In the genomic region with DNA sequence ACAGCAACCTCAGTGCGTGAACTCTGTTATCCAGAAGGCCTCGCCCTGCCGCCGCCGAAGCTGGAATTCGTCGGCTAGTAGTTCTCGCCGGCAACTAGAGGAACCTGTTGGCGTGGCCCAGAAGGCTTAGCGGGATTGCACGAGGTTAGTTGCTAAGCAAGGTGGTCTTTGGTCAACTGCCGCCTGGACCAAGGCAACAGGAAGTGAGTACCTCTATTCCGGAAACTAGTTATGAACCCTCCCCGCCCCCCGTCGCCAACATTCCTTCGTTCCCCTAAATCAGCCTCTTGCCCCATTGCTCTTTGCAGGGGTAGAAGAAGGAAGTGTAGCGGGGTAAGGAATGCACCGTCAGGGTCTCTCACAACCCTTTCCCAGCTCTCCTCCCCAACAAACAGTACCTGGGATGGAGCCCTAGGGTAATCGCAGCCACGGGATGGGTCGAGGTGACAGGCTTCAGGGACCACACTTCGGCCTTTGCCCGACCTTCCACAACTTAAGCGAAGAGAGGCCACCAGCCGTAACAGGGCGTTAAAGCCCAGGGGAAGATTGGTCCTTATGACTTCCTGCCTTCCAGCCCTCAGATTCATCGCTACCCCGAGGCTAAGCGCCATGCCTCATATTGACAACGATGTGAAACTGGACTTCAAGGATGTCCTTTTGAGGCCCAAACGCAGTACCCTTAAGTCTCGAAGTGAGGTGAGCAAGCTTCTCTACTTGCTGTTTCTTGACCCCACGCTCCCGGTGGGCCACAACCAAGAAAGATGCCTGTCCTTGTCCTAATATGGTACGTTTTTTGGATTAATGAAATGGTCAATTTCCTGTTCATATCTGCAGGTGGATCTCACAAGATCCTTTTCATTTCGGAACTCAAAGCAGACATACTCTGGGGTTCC, we compare ENCODE assay signal across 8 cellular contexts. TPM values are rescaled to one million over a fixed set of nuclear protein-coding genes. Genes with fewer than 3 reads are reported as not detected.
DNase-seq lines count a peak whose midpoint lies in the region; ATAC-seq and TF ChIP-seq lines count a peak whose summit lies in the region.

A gene (plus strand): TSS at position 285 of the 893 bp plus-strand sequence. CDS start 325 bp downstream, at position 610.

- H3K27me3 ChIP-seq in naive thymus-derived CD4-positive, alpha-beta T cell (ENCODE audit: control insufficient read depth in 2 of 2, insufficient read depth in 2 of 2, low read length in 2 of 2): no peaks in the 10 kb centered on the region

- peak within 1 kb of the TSS; percentile 89 for H3K27ac ChIP-seq in naive thymus-derived CD4-positive, alpha-beta T cell (ENCODE audit: low read depth, low read length)

- H3K9me3 Mint-ChIP-seq in naive thymus-derived CD4-positive, alpha-beta T cell: no peaks in the 10 kb centered on the region

- CTCF ChIA-PET in GM10248 (lab: Yijun Ruan, JAX): interaction anchor here (0.8 to 7.5 kb wide), 6 partner anchors 9 to 75 kb away, joined by 3 to 56 read pairs (median 10); a partner anchor contains a TSS
- CTCF ChIA-PET in naive thymus-derived CD4-positive, alpha-beta T cell (lab: Charles Lee): interaction anchor here (1.1 to 1.8 kb wide), 3 partner anchors 9 to 18 kb away, joined by 3 to 6 read pairs (median 3); a partner anchor contains a TSS

- peaks cover 37 to 81% (median 65%) of the 10 kb centered on the region in 7 donors for H3K4me1 Mint-ChIP-seq in naive thymus-derived CD4-positive, alpha-beta T cell

- H3K27ac Mint-ChIP-seq in naive thymus-derived CD4-positive, alpha-beta T cell: peak within 1 kb of the TSS; percentile 89 to 98 (median 93)

- ATAC-seq in GM19467 (IDR thresholded peaks at IDR 0.05; ENCODE audit: unreplicated experiment) (peak; percentile 38), HG03460 (IDR thresholded peaks at IDR 0.05; ENCODE audit: unreplicated experiment) (peak; percentile 62)
- ATAC-seq in naive thymus-derived CD4-positive, alpha-beta T cell: peak; percentile 30

- H3K36me3 Mint-ChIP-seq in naive thymus-derived CD4-positive, alpha-beta T cell: peaks cover 7 to 30% (median 25%) of the 10 kb centered on the region in 5 donors

- H3K4me3 ChIP-seq in naive thymus-derived CD4-positive, alpha-beta T cell (ENCODE audit: low read length): peak within 1 kb of the TSS; percentile 99

- intact Hi-C loops in naive thymus-derived CD4-positive, alpha-beta T cell (cut with micrococcal nuclease): loop anchor here (1.0 to 2.0 kb wide), 14 partner anchors 9 to 218 kb away; a partner anchor contains a TSS

- DNase-seq in GM10248 (ENCODE audit: extremely low spot score) (peak; percentile 70), SW480 (ENCODE audit: low spot score) (peak; percentile 18), erythroblast (lab: John Stamatoyannopoulos, UW) (peak in 1 of 2 experiments; percentile 54), NOMO-1 treated with DMSO at 0.1 percent for 48 hours (lab: John Stamatoyannopoulos, UW; ENCODE audit: unreplicated experiment) (no peak), ACHN (no peak)
- peak in 1 of 9 donors; percentile 33 for DNase-seq in naive thymus-derived CD4-positive, alpha-beta T cell

- POLR2A ChIA-PET in GM10248 (lab: Yijun Ruan, JAX): interaction anchor here (1.2 kb wide), 1 partner anchor 9 kb away, joined by 4 read pairs; a partner anchor contains a TSS
- POLR2A ChIA-PET in naive thymus-derived CD4-positive, alpha-beta T cell (lab: Charles Lee): interaction anchor here (0.9 to 3.2 kb wide), 14 partner anchors 9 to 198 kb away, joined by 3 to 49 read pairs (median 4); a partner anchor contains a TSS

- peaks cover 0 to 35% (median 10%) of the 10 kb centered on the region in 3 experiments for H3K36me3 ChIP-seq in naive thymus-derived CD4-positive, alpha-beta T cell (ENCODE audit: control insufficient read depth in 2 of 3, insufficient read depth in 3 of 3, low read length in 3 of 3)

- no peaks in the 10 kb centered on the region for H3K9me3 ChIP-seq in naive thymus-derived CD4-positive, alpha-beta T cell (ENCODE audit: control insufficient read depth in 2 of 3, low read length in 3 of 3)

- peaks cover 10 to 27% of the 10 kb centered on the region in 2 donors for H3K4me1 ChIP-seq in naive thymus-derived CD4-positive, alpha-beta T cell (ENCODE audit: control insufficient read depth in 2 of 2, insufficient read depth in 2 of 2, low read length in 2 of 2)

- peak within 1 kb of the TSS; percentile 86 to 100 (median 96) for H3K4me3 Mint-ChIP-seq in naive thymus-derived CD4-positive, alpha-beta T cell

- no peaks in the 10 kb centered on the region for H3K27me3 Mint-ChIP-seq in naive thymus-derived CD4-positive, alpha-beta T cell

- in situ Hi-C loops in ACHN (cut with HindIII; ENCODE audit: low pct_ligation_motif_present, low pct_unique_long_range_greater_than_20kb, low sequenced_read_pairs): no loop called here

- peak; percentile 46 for TF ChIP-seq POLR2A in erythroblast (IDR thresholded peaks at IDR 0.05; ENCODE audit: low read length)

- TF ChIP-seq CTCF in GM10248 (IDR thresholded peaks at IDR 0.05; ENCODE audit: control extremely low read depth, extremely low read depth, low read depth, missing control alignments): no peak

RNA-seq across cellular contexts. Expression of the gene that starts here (rescaled TPM):
- 10 to 100 TPM; 38.2 to 91.6 (median 69.5) TPM for total RNA-seq in naive thymus-derived CD4-positive, alpha-beta T cell
- 100 to 1,000 TPM in 1 of 2 donors, 10 to 100 TPM in 1; 99.9 to 107 TPM for polyA plus RNA-seq in naive thymus-derived CD4-positive, alpha-beta T cell

Comparison
In these comparisons a context has a peak if more than half of its experiments do, and no peak if none do; other contexts are left out.
1. DNase-seq: peak in GM10248 (single experiment) and SW480 (single experiment); none in NOMO-1 treated with DMSO at 0.1 percent for 48 hours (single experiment) and ACHN (single experiment).
2. Peak in every context shown above with its lines, with median percentiles within 50 percentile points of each other: ATAC-seq.